12 cellular contexts compared by ENCODE assay signal in the genomic region with DNA sequence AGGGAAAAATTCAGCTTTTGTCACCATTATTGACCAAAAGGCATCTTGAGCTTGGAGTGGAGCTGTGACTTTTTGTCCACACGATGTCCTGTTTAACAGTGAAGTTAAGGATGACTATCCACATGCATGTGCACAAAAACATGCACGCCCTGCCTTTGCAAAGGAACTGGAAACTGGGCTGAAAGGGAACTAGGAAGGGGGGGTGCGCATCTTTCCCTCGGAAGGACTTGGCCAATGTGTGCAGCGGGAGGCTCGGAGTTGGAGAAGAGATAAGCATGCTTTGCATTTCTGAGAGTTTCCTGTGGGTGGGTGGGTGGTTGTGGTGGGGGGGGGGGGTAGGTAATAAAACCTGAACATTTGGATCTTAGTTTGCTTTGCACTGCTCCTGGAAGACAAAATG. TPM values are rescaled to one million over a fixed set of nuclear protein-coding genes. Genes with fewer than 3 reads are reported as not detected.
A peak's percentile ranks its signal among the peaks of the same experiment; 100 is the strongest.
DNase-seq lines count a peak whose midpoint lies in the region; ATAC-seq and TF ChIP-seq lines count a peak whose summit lies in the region.
"Had no signal": no experiment of that assay in that cellular context is flagged by ENCODE, and none has a peak within 500 bp of the region (broad histone marks: within the 10 kb centered on the region; RNA-seq: fewer than 3 reads in every experiment).

No MANE protein-coding gene starts in this region.

- no peak overlapping the region for H3K9ac ChIP-seq in iPS-15b (ENCODE audit: low read depth, low read length)

- H3K36me3 ChIP-seq in breast epithelium (no peaks in the 10 kb centered on the region), iPS-15b (ENCODE audit: control insufficient read depth, insufficient read depth, low read length) (no peaks in the 10 kb centered on the region), PC-9 (ENCODE audit: low read depth) (no peaks in the 10 kb centered on the region)

- BruUV-seq in MCF 10A (replicated peaks; lab: Mats Ljungman, UMichigan) (no TSS peak), PC-9 (replicated peaks; lab: Mats Ljungman, UMichigan) (no TSS peak)

- TF ChIP-seq POLR2A in breast epithelium (IDR thresholded peaks at IDR 0.05), result no peak

- CTCF ChIA-PET in MCF 10A (lab: Yijun Ruan, JAX) (interaction anchor here (1.1 to 2.2 kb wide), 2 partner anchors 11 to 427 kb away, joined by 3 to 13 read pairs; no protein-coding TSS in a partner anchor), WTC11 (lab: Charles Lee) (interaction anchor here (0.8 to 5.6 kb wide), 2 partner anchors 10 to 285 kb away, joined by 3 to 66 read pairs; no protein-coding TSS in a partner anchor), PC-9 (lab: Charles Lee) (interaction anchor here (0.6 to 1.6 kb wide), 2 partner anchors 11 to 109 kb away, joined by 3 to 5 read pairs; no protein-coding TSS in a partner anchor)

- H3K27me3 ChIP-seq in breast epithelium (peaks cover 6 to 71% of the 10 kb centered on the region in 2 donors), iPS-15b (ENCODE audit: control insufficient read depth, insufficient read depth, low read length) (peaks cover 85% of the 10 kb centered on the region), PC-9 (ENCODE audit: insufficient read depth, low read depth) (peaks cover 71% of the 10 kb centered on the region)

- no peaks in the 10 kb centered on the region for H3F3A ChIP-seq in PC-9 (ENCODE audit: insufficient read depth, low read depth)

- H2AFZ ChIP-seq in PC-9, result no peak overlapping the region

- H3K27ac ChIP-seq in breast epithelium (no peak overlapping the region), substantia nigra (ENCODE audit: low read depth, low read length, poor library complexity, severe bottlenecking) (peak overlapping the region; percentile 61), PC-9 (no peak overlapping the region)

- H3K4me3 Mint-ChIP-seq in MCF 10A (ENCODE audit: unreplicated experiment), result no peak overlapping the region
- peak overlapping the region; percentile 3; the same call in 1 of the 2 replicates for H3K4me3 Mint-ChIP-seq in WTC11
- H3K4me3 Mint-ChIP-seq: activated T-helper 17 cell treated with anti-CD3 and anti-CD28 coated beads, Interleukin-2, amount 50 U/mL, for 72 hours had no signal

- POLR2A ChIA-PET in MCF 10A (lab: Yijun Ruan, JAX) (no interaction called here), WTC11 (lab: Charles Lee) (no interaction called here), PC-9 (lab: Charles Lee; ENCODE audit: unreplicated experiment) (interaction anchor here (0.6 to 0.8 kb wide), 2 partner anchors 10 to 802 kb away, joined by 5 read pairs; no protein-coding TSS in a partner anchor)

- no peak for TF ChIP-seq CTCF in breast epithelium (IDR thresholded peaks at IDR 0.05)
- TF ChIP-seq CTCF in MCF 10A (IDR thresholded peaks at IDR 0.05; ENCODE audit: unreplicated experiment), result no peak
- no peak for TF ChIP-seq CTCF in WTC11 (IDR thresholded peaks at IDR 0.05)
- TF ChIP-seq CTCF in PC-9 (conservative IDR thresholded peaks at IDR 0.05), result no peak

- H3K27ac Mint-ChIP-seq in MCF 10A (ENCODE audit: low read depth, unreplicated experiment) (no peak overlapping the region), WTC11 (no peak overlapping the region)
- H3K27ac Mint-ChIP-seq: activated T-helper 17 cell treated with anti-CD3 and anti-CD28 coated beads, Interleukin-2, amount 50 U/mL, for 72 hours had no signal

- H3K27me3 Mint-ChIP-seq in MCF 10A (ENCODE audit: insufficient read depth, unreplicated experiment) (peaks cover 16% of the 10 kb centered on the region), WTC11 (ENCODE audit: low read depth) (peaks cover 29% of the 10 kb centered on the region)

- H3K4me1 ChIP-seq in breast epithelium (no peaks in the 10 kb centered on the region), iPS-15b (ENCODE audit: control insufficient read depth, insufficient read depth, low read length) (peaks cover 7% of the 10 kb centered on the region), PC-9 (replicated peaks; ENCODE audit: insufficient read depth) (no peaks in the 10 kb centered on the region)

- no peak for ATAC-seq in WTC11
- ATAC-seq: activated T-helper 17 cell treated with anti-CD3 and anti-CD28 coated beads, Interleukin-2, amount 50 U/mL, for 72 hours had no signal

- no peaks in the 10 kb centered on the region for H3K4me1 Mint-ChIP-seq in MCF 10A (ENCODE audit: insufficient read depth, unreplicated experiment)
- peaks cover 32% of the 10 kb centered on the region for H3K4me1 Mint-ChIP-seq in WTC11
- H3K4me1 Mint-ChIP-seq: activated T-helper 17 cell treated with anti-CD3 and anti-CD28 coated beads, Interleukin-2, amount 50 U/mL, for 72 hours had no signal

- H3K4me3 ChIP-seq in breast epithelium (peak overlapping the region; percentile 44 to 62 (median 44)), iPS-15b (ENCODE audit: low read depth, low read length) (peak overlapping the region; percentile 40), PC-9 (no peak overlapping the region)

- H3K9me3 Mint-ChIP-seq in MCF 10A (ENCODE audit: unreplicated experiment), result no peaks in the 10 kb centered on the region
- H3K9me3 Mint-ChIP-seq in WTC11, result no peaks in the 10 kb centered on the region
- H3K9me3 Mint-ChIP-seq: activated T-helper 17 cell treated with anti-CD3 and anti-CD28 coated beads, Interleukin-2, amount 50 U/mL, for 72 hours had no signal

- DNase-seq in breast epithelium (ENCODE audit: low spot score in 2 of 2) (no peak), MCF 10A (ENCODE audit: unreplicated experiment) (no peak), WTC11 (ENCODE audit: low spot score) (no peak), substantia nigra (lab: John Stamatoyannopoulos, UW) (peak in 2 of 49 donors; percentile 11 to 21), RPMI8226 (no peak), inferior parietal cortex (ENCODE audit: extremely low spot score) (no peak), PC-9 (no peak)
- DNase-seq: activated CD4-positive, alpha-beta T cell treated with anti-CD3 and anti-CD28 coated beads for 4 hours; AML-193 had no signal

- no peak overlapping the region for H3K4me2 ChIP-seq in PC-9

- H3K79me2 ChIP-seq in PC-9 (ENCODE audit: low read depth), result no peaks in the 10 kb centered on the region

- intact Hi-C loops in breast epithelium (cut with DNase I; ENCODE audit: low total_unique reads), result no loop called here
- intact Hi-C loops in MCF 10A (cut with micrococcal nuclease), result no loop called here
- intact Hi-C loops in PC-9 (cut with micrococcal nuclease; ENCODE audit: unreplicated experiment), result no loop called here

- no peaks in the 10 kb centered on the region for H3K9me2 ChIP-seq in PC-9 (ENCODE audit: insufficient read depth)

- H4K20me1 ChIP-seq in PC-9 (ENCODE audit: insufficient read depth), result no peaks in the 10 kb centered on the region

- H3K9me3 ChIP-seq in breast epithelium (no peaks in the 10 kb centered on the region), iPS-15b (ENCODE audit: control insufficient read depth, insufficient read depth, low read length) (no peaks in the 10 kb centered on the region), PC-9 (ENCODE audit: insufficient read depth, low read depth) (no peaks in the 10 kb centered on the region)

- H3K36me3 Mint-ChIP-seq in MCF 10A (ENCODE audit: insufficient read depth, unreplicated experiment) (no peaks in the 10 kb centered on the region), WTC11 (no peaks in the 10 kb centered on the region)

TF ChIP-seq in WTC11, 78 proteins besides CTCF, POLR2A, EP300 and RAD21:
- TF ChIP-seq, protein P1, sequence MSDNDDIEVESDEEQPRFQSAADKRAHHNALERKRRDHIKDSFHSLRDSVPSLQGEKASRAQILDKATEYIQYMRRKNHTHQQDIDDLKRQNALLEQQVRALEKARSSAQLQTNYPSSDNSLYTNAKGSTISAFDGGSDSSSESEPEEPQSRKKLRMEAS (CRISPR knock-in tag; IDR thresholded peaks at IDR 0.05), result no peak

RNA-seq across cellular contexts. Expression of a gene that starts 0.4 kb away (rescaled TPM):
- under 1 TPM in 2 of 3 donors, not detected in 1; 0.32 to 0.33 TPM for total RNA-seq in breast epithelium
- total RNA-seq in MCF 10A (2022), result not detected in 2 replicates
- 0.59 to 1.1 TPM (median 0.76 TPM) in 3 replicates for total RNA-seq in WTC11 (2021)
- total RNA-seq in PC-9 (2021), result 1.9 and 2.2 TPM in 2 replicates
- total RNA-seq: activated T-helper 17 cell treated with anti-CD3 and anti-CD28 coated beads, Interleukin-2, amount 50 U/mL, for 72 hours; SK-MEL-5 had no signal
